In genomic region chr16:49855822-49856740, GRCh38 we compare ENCODE assay signal across 8 cellular contexts. TPM values are rescaled to one million over a fixed set of nuclear protein-coding genes. Genes with fewer than 3 reads are reported as not detected.
DNase-seq lines count a peak whose midpoint lies in the region; ATAC-seq and TF ChIP-seq lines count a peak whose summit lies in the region.

TSS of gene ZNF423 (minus strand) at chr16:49856112. CDS start at chr16:49855774, 338 bp downstream.

- H3K27me3 Mint-ChIP-seq in MCF 10A (ENCODE audit: insufficient read depth, unreplicated experiment) = peaks cover 71% of the 10 kb centered on the region

- H3K36me3 ChIP-seq in right lobe of liver (no peaks in the 10 kb centered on the region), tibial artery (no peaks in the 10 kb centered on the region)

- DNase-seq in AG04450 (ENCODE audit: low read depth, low spot score) (no peak), MCF 10A (ENCODE audit: unreplicated experiment) (no peak), right lobe of liver (peak in 1 of 3 donors; percentile 54), tibial artery (no peak), Kasumi-1 (lab: John Stamatoyannopoulos, UW) (no peak)

- H3K4me3 Mint-ChIP-seq in MCF 10A (ENCODE audit: unreplicated experiment) = peak within 1 kb of the TSS; percentile 69

- no peak for TF ChIP-seq POLR2A in right lobe of liver (IDR thresholded peaks at IDR 0.05)

- CTCF ChIA-PET in AG04450 (lab: Charles Lee) = interaction anchor here (0.6 to 1.5 kb wide), 3 partner anchors 83 to 881 kb away, joined by 3 to 4 read pairs (median 3); partner anchors contain the start of gene CNEP1R1
- CTCF ChIA-PET in MCF 10A (lab: Yijun Ruan, JAX) = interaction anchor here (0.6 to 3.2 kb wide), 5 partner anchors 9 to 158 kb away, joined by 3 to 26 read pairs (median 3); no protein-coding TSS in a partner anchor

- peak within 1 kb of the TSS; percentile 55 for H3K4me3 ChIP-seq in AG04450 (ENCODE audit: low read depth, low read length)
- H3K4me3 ChIP-seq in right lobe of liver = peak within 1 kb of the TSS; percentile 57 to 63 (median 61)
- peak within 1 kb of the TSS; percentile 74 to 86 for H3K4me3 ChIP-seq in tibial artery

- under 1% methylated on average over 31 of the region's 82 CpGs for WGBS in right lobe of liver (ENCODE audit: insufficient coverage, low coverage, low lambda C conversion rate, missing lambda C conversion rate)

- H3K9me3 Mint-ChIP-seq in MCF 10A (ENCODE audit: unreplicated experiment) = no peaks in the 10 kb centered on the region

- H3K36me3 Mint-ChIP-seq in MCF 10A (ENCODE audit: insufficient read depth, unreplicated experiment) = no peaks in the 10 kb centered on the region

- BruUV-seq in MCF 10A (replicated peaks; lab: Mats Ljungman, UMichigan) = no TSS peak

- POLR2A ChIA-PET in AG04450 (lab: Yijun Ruan, JAX) (no interaction called here), MCF 10A (lab: Yijun Ruan, JAX) (no interaction called here)

- H3K4me1 ChIP-seq in right lobe of liver (peaks cover 0 to 8% (median 0%) of the 10 kb centered on the region in 4 donors), tibial artery (peaks cover 0 to 47% (median 34%) of the 10 kb centered on the region in 4 donors)

- ATAC-seq in HG03139 (IDR thresholded peaks at IDR 0.05; ENCODE audit: unreplicated experiment) (peak; percentile 4), right lobe of liver (peak in 1 of 4 donors; percentile 0), HG02763 (IDR thresholded peaks at IDR 0.05; ENCODE audit: unreplicated experiment) (no peak), GM21390 (IDR thresholded peaks at IDR 0.05; ENCODE audit: unreplicated experiment) (no peak)

- TF ChIP-seq CTCF in AG04450 (IDR thresholded peaks at IDR 0.05; ENCODE audit: low read depth, low read length) (no peak), MCF 10A (IDR thresholded peaks at IDR 0.05; ENCODE audit: unreplicated experiment) (no peak), right lobe of liver (IDR thresholded peaks at IDR 0.05) (no peak), tibial artery (IDR thresholded peaks at IDR 0.05) (no peak)

- intact Hi-C loops in MCF 10A (cut with micrococcal nuclease) (loop anchor here (5.0 kb wide), 2 partner anchors 249 to 364 kb away; no protein-coding TSS in a partner anchor), right lobe of liver (cut with DNase I) (loop anchor here in 1 of 2 donors (5.0 kb wide), 1 partner anchor 66 kb away; no protein-coding TSS in a partner anchor), tibial artery (cut with DNase I; ENCODE audit: low total_unique reads) (loop anchor here (2.0 to 10.0 kb wide), 4 partner anchors 21 to 889 kb away; partner anchors contain the start of gene CYLD)

- H3K4me1 Mint-ChIP-seq in MCF 10A (ENCODE audit: insufficient read depth, unreplicated experiment) = peaks cover 4% of the 10 kb centered on the region

- H3K27ac ChIP-seq in AG04450 (ENCODE audit: low read depth, low read length) = no peak within 1 kb of the TSS
- peak within 1 kb of the TSS; percentile 31 to 73 (median 69) for H3K27ac ChIP-seq in right lobe of liver
- H3K27ac ChIP-seq in tibial artery = peak within 1 kb of the TSS; percentile 86 to 89

- no peak within 1 kb of the TSS for H3K27ac Mint-ChIP-seq in MCF 10A (ENCODE audit: low read depth, unreplicated experiment)

- peaks cover 53% of the 10 kb centered on the region for H3K27me3 ChIP-seq in AG04450 (ENCODE audit: control insufficient read depth, insufficient read depth, low read length)
- no peaks in the 10 kb centered on the region for H3K27me3 ChIP-seq in right lobe of liver
- no peaks in the 10 kb centered on the region for H3K27me3 ChIP-seq in tibial artery

- H3K9me3 ChIP-seq in AG04450 (ENCODE audit: control insufficient read depth, insufficient read depth, low read length) (peaks cover 4% of the 10 kb centered on the region; the same call in 1 of the 2 replicates), right lobe of liver (no peaks in the 10 kb centered on the region), tibial artery (no peaks in the 10 kb centered on the region)

RNA-seq across cellular contexts. Expression of gene ZNF423, which starts in this region (rescaled TPM):
- 0.06 and 0.11 TPM in 2 replicates for polyA plus RNA-seq in AG04450 (2011; rRNA removed)
- polyA minus RNA-seq in AG04450 (2011; rRNA and poly(A)+ RNA removed) = 0.09 and 0.23 TPM in 2 replicates
- not detected in 2 replicates for total RNA-seq in MCF 10A (2022)
- total RNA-seq in right lobe of liver = 1 to 10 TPM in 2 of 6 experiments, under 1 TPM in 4; 0.43 to 1.2 (median 0.89) TPM
